8 cellular contexts compared by ENCODE assay signal in the genomic region with DNA sequence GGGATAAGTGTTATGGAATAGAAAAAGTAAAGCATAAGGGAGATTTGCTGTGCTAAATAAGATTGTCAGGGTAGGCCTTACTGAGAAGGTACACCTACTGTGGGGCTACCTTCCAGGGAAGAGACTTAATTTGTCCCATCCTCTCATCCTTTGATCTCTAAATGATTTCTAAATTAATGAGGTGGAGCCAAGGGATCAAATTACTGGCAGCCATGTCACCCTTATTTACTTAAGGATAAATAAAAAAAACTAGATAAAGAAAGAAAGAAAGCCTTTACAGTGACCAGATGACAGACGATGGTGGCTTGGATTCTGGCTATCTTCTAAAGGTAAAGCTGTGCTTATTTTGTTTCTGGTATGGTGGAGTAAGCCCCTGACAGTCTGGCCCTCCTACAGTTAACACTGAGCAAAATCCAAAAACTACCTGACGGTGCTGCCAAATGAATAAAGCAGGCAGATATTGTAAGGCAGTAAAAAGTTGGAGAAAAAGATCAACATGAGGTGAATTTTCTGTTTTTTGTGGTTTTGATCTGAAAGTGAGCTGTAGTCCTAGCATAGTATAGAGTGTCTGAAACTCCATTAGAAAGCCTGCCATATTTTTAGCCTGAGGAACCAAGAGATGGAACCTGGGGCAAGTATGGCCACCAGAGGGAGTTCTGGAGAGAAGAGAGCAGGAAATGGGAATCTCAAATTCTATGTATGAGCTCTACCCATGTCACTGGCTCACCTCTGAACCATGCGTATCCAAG.
DNase-seq lines count a peak whose midpoint lies in the region; ATAC-seq and TF ChIP-seq lines count a peak whose summit lies in the region.

No MANE protein-coding gene starts in this region.

- no peaks in the 10 kb centered on the region for H3K79me2 ChIP-seq in smooth muscle cell (ENCODE audit: low read depth)

- H3K27ac ChIP-seq in cardiac muscle cell (no peak overlapping the region), smooth muscle cell (ENCODE audit: low read depth) (no peak overlapping the region)

- H3K9me3 ChIP-seq in cardiac muscle cell (ENCODE audit: low read depth) (no peaks in the 10 kb centered on the region), smooth muscle cell (replicated peaks; ENCODE audit: low read depth) (no peaks in the 10 kb centered on the region)

- no peaks in the 10 kb centered on the region for H3K27me3 ChIP-seq in cardiac muscle cell
- no peaks in the 10 kb centered on the region for H3K27me3 ChIP-seq in smooth muscle cell (ENCODE audit: low read depth)

- H3K4me2 ChIP-seq in smooth muscle cell = no peak overlapping the region

- H3K36me3 Mint-ChIP-seq in activated CD4-positive, alpha-beta T cell treated with anti-CD3 and anti-CD28 coated beads, Interleukin-2, amount 10 ng/mL, durations not matched to agents 7 days and 5 days (ENCODE audit: low read depth) = no peaks in the 10 kb centered on the region

- no peak overlapping the region for H3K9ac ChIP-seq in smooth muscle cell (ENCODE audit: low read depth)

- H3K9me3 Mint-ChIP-seq in activated CD4-positive, alpha-beta T cell treated with anti-CD3 and anti-CD28 coated beads, Interleukin-2, amount 10 ng/mL, durations not matched to agents 7 days and 5 days = peaks cover 3% of the 10 kb centered on the region

- CTCF ChIA-PET in activated CD4-positive, alpha-beta T cell treated with anti-CD3 and anti-CD28 coated beads, Interleukin-2, amount 10 ng/mL, durations not matched to agents 7 days and 5 days (lab: Charles Lee) = no interaction called here

- no peaks in the 10 kb centered on the region for H4K20me1 ChIP-seq in smooth muscle cell (ENCODE audit: low read depth)

- H3K27ac Mint-ChIP-seq in activated CD4-positive, alpha-beta T cell treated with anti-CD3 and anti-CD28 coated beads, Interleukin-2, amount 10 ng/mL, durations not matched to agents 7 days and 5 days = no peak overlapping the region

- intact Hi-C loops in cardiac septum (cut with DNase I) = loop anchor here (5.0 kb wide), 1 partner anchor 272 kb away; no protein-coding TSS in a partner anchor
- intact Hi-C loops in left ventricle myocardium superior (cut with micrococcal nuclease) = no loop called here

- no peaks in the 10 kb centered on the region for H3K4me1 ChIP-seq in cardiac muscle cell (ENCODE audit: low read depth)
- no peaks in the 10 kb centered on the region for H3K4me1 ChIP-seq in smooth muscle cell (ENCODE audit: low read depth)

- no peak overlapping the region for H2AFZ ChIP-seq in smooth muscle cell (ENCODE audit: low read depth)

- H3K4me3 ChIP-seq in cardiac muscle cell (no peak overlapping the region), smooth muscle cell (no peak overlapping the region)

- no peaks in the 10 kb centered on the region for H3K27me3 Mint-ChIP-seq in activated CD4-positive, alpha-beta T cell treated with anti-CD3 and anti-CD28 coated beads, Interleukin-2, amount 10 ng/mL, durations not matched to agents 7 days and 5 days

- H3K4me1 Mint-ChIP-seq in activated CD4-positive, alpha-beta T cell treated with anti-CD3 and anti-CD28 coated beads, Interleukin-2, amount 10 ng/mL, durations not matched to agents 7 days and 5 days = peaks cover 3% of the 10 kb centered on the region

- peak; percentile 74 for ATAC-seq in left ventricle myocardium superior
- no peak for ATAC-seq in HG02610 (IDR thresholded peaks at IDR 0.05; ENCODE audit: unreplicated experiment)

- DNase-seq in cardiac muscle cell (ENCODE audit: low read depth in 1 of 2, low spot score in 1 of 2) (peak; percentile 63 to 78), cardiac septum (ENCODE audit: low spot score) (no peak), MV-4-11 (lab: John Stamatoyannopoulos, UW) (peak; percentile 19), left ventricle myocardium superior (no peak), smooth muscle cell (lab: John Stamatoyannopoulos, UW; ENCODE audit: unreplicated experiment) (peak; percentile 1), GF-D8 (lab: John Stamatoyannopoulos, UW) (no peak)
- peak; percentile 14 for DNase-seq in activated CD4-positive, alpha-beta T cell treated with anti-CD3 and anti-CD28 coated beads, Interleukin-2, amount 10 ng/mL, durations not matched to agents 7 days and 5 days

- POLR2A ChIA-PET in activated CD4-positive, alpha-beta T cell treated with anti-CD3 and anti-CD28 coated beads, Interleukin-2, amount 10 ng/mL, durations not matched to agents 7 days and 5 days (lab: Charles Lee) = no interaction called here

- 68% methylated on average over 3 of the region's 3 CpGs for WGBS in smooth muscle cell (ENCODE audit: low lambda C conversion rate)

- TF ChIP-seq CTCF in cardiac muscle cell (IDR thresholded peaks at IDR 0.05; ENCODE audit: low read depth, low read length) = peak; percentile 82
- peak; percentile 79 for TF ChIP-seq CTCF in smooth muscle cell (IDR thresholded peaks at IDR 0.05; ENCODE audit: borderline replicate concordance, insufficient read depth, poor library complexity, severe bottlenecking)

- no peak overlapping the region for H3K4me3 Mint-ChIP-seq in activated CD4-positive, alpha-beta T cell treated with anti-CD3 and anti-CD28 coated beads, Interleukin-2, amount 10 ng/mL, durations not matched to agents 7 days and 5 days

- H3K36me3 ChIP-seq in cardiac muscle cell (no peaks in the 10 kb centered on the region), smooth muscle cell (ENCODE audit: low read depth) (no peaks in the 10 kb centered on the region)

- no peaks in the 10 kb centered on the region for H3F3A ChIP-seq in smooth muscle cell (ENCODE audit: low read depth)

Comparison
In these comparisons a context has a peak if more than half of its experiments do, and no peak if none do; other contexts are left out.
1. DNase-seq: peak in cardiac muscle cell (2 of 2), MV-4-11 (single experiment), activated CD4-positive, alpha-beta T cell treated with anti-CD3 and anti-CD28 coated beads, Interleukin-2, amount 10 ng/mL, durations not matched to agents 7 days and 5 days (single experiment) and smooth muscle cell (single experiment); none in cardiac septum (single experiment), left ventricle myocardium superior (single experiment) and GF-D8 (single experiment).